8 cellular contexts compared by ENCODE assay signal in genomic region chr19:39996218-39996810, GRCh38. TPM values are rescaled to one million over a fixed set of nuclear protein-coding genes. Genes with fewer than 3 reads are reported as not detected.
A peak's percentile ranks its signal among the peaks of the same experiment; 100 is the strongest.
DNase-seq lines count a peak whose midpoint lies in the region; ATAC-seq lines count a peak whose summit lies in the region.

No MANE protein-coding gene starts in this region.

- peak; percentile 57 for DNase-seq in stimulated activated CD4-positive, alpha-beta T cell treated with anti-CD3 and anti-CD28 coated beads, Interleukin-15, amount 100 ng/mL, for 24 hours
- DNase-seq in stimulated activated CD4-positive, alpha-beta T cell treated with anti-CD3 and anti-CD28 coated beads, Interleukin-12 subunit alpha, Interleukin-12 subunit beta, amount 100 ng/mL, for 4 hours = no peak
- DNase-seq in NCI-H748 (lab: John Stamatoyannopoulos, UW; ENCODE audit: unreplicated experiment) = peak; percentile 65
- DNase-seq in hepatic stellate cell (ENCODE audit: low spot score) = peak; percentile 42
- no peak for DNase-seq in sciatic nerve (ENCODE audit: low spot score)

- peak overlapping the region; percentile 87 for H3K27ac ChIP-seq in angular gyrus (ENCODE audit: low read depth, low read length)

- intact Hi-C loops in sciatic nerve (cut with DNase I) = no loop called here

- peak; percentile 29 for ATAC-seq in HG02884 (IDR thresholded peaks at IDR 0.05; ENCODE audit: unreplicated experiment)
- ATAC-seq in sciatic nerve = peak; percentile 61
- ATAC-seq in HG03469 (IDR thresholded peaks at IDR 0.05; ENCODE audit: unreplicated experiment) = no peak

RNA-seq across cellular contexts. Expression of gene ZNF546, which starts 0.5 kb away (rescaled TPM):
- 14.3 TPM for total RNA-seq in sciatic nerve

RNA-seq across cellular contexts. Expression of gene PSMC4, which starts 25.3 kb away (rescaled TPM):
- 49.3 TPM for total RNA-seq in sciatic nerve

RNA-seq across cellular contexts. Expression of gene ZNF780B, which starts 59.7 kb away (rescaled TPM):
- 29.6 TPM for total RNA-seq in sciatic nerve

Comparison
In these comparisons a context has a peak if more than half of its experiments do, and no peak if none do; other contexts are left out.
1. DNase-seq: peak in stimulated activated CD4-positive, alpha-beta T cell treated with anti-CD3 and anti-CD28 coated beads, Interleukin-15, amount 100 ng/mL, for 24 hours (single experiment), NCI-H748 (single experiment) and hepatic stellate cell (single experiment); none in stimulated activated CD4-positive, alpha-beta T cell treated with anti-CD3 and anti-CD28 coated beads, Interleukin-12 subunit alpha, Interleukin-12 subunit beta, amount 100 ng/mL, for 4 hours (single experiment) and sciatic nerve (single experiment).